ENCODE assay signal across 2 cellular contexts in the genomic region with DNA sequence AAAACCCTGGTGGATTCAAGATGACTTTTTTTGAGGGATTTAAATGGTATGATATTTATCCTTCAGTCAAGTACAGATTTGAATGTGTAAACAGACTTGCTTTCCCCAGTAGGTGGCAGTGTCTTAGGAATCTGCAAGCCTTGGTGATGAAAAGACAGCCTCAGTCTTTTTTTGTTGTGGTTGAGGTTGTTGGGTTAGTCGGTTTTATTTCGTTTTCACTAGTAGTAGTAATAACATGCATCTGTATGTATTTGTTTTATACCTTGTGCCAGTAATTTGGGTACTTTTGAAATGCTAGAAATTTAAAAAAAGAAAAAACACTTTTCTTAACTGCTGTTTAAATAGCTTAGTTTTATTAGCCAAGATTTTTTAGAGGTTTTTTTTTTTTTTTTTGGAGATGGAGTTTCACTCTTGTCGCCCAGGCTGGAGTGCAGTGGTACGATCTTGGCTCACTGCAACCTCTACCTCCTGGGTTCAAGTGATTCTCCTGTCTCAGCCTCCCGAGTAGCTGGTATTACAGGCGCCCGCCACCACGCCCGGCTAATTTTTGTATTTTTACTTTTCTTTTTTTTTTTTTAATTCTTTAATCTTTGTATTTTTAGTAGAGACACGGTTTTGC.
TF ChIP-seq lines count a peak whose summit lies in the region.

No MANE protein-coding gene starts in this region.

TF ChIP-seq in HCT116, 20 proteins besides CTCF, POLR2A, EP300 and RAD21:
- TF ChIP-seq CBX3 (IDR thresholded peaks at IDR 0.05; ENCODE audit: low read depth): peak; percentile 37; the same call in 1 of the 2 replicates
- TF ChIP-seq, protein P1, sequence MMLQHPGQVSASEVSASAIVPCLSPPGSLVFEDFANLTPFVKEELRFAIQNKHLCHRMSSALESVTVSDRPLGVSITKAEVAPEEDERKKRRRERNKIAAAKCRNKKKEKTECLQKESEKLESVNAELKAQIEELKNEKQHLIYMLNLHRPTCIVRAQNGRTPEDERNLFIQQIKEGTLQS (IDR thresholded peaks at IDR 0.05): no peak
TF ChIP-seq in HCT116: peak in this region for 1.

TF ChIP-seq in K562, 482 proteins besides CTCF, POLR2A, EP300 and RAD21:
- 0 out of 2 replicates have a peak, but pooled peaks have one; percentile 38 for TF ChIP-seq SMC3 (conservative IDR thresholded peaks at IDR 0.05; ENCODE audit: insufficient read depth, low read depth, low read length)
- TF ChIP-seq ZKSCAN3 (CRISPR knock-in tag; IDR thresholded peaks at IDR 0.05): no peak
- TF ChIP-seq, protein P2, sequence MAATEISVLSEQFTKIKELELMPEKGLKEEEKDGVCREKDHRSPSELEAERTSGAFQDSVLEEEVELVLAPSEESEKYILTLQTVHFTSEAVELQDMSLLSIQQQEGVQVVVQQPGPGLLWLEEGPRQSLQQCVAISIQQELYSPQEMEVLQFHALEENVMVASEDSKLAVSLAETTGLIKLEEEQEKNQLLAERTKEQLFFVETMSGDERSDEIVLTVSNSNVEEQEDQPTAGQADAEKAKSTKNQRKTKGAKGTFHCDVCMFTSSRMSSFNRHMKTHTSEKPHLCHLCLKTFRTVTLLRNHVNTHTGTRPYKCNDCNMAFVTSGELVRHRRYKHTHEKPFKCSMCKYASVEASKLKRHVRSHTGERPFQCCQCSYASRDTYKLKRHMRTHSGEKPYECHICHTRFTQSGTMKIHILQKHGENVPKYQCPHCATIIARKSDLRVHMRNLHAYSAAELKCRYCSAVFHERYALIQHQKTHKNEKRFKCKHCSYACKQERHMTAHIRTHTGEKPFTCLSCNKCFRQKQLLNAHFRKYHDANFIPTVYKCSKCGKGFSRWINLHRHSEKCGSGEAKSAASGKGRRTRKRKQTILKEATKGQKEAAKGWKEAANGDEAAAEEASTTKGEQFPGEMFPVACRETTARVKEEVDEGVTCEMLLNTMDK (IDR thresholded peaks at IDR 0.05; ENCODE audit: borderline replicate concordance, insufficient read depth, low read depth, low read length, poor library complexity, severe bottlenecking): peak; percentile 17
- 0 out of 4 replicates have a peak, but pooled peaks of 1 of the 2 experiments have one; percentile 5 for TF ChIP-seq FOXA3 (CRISPR knock-in tag; conservative IDR thresholded peaks at IDR 0.05 in 1 of 2, IDR thresholded peaks at IDR 0.05 in 1 of 2)
- peak; percentile 15 for TF ChIP-seq MEIS2 (IDR thresholded peaks at IDR 0.05; ENCODE audit: partially characterized antibody)
- TF ChIP-seq, protein P3, sequence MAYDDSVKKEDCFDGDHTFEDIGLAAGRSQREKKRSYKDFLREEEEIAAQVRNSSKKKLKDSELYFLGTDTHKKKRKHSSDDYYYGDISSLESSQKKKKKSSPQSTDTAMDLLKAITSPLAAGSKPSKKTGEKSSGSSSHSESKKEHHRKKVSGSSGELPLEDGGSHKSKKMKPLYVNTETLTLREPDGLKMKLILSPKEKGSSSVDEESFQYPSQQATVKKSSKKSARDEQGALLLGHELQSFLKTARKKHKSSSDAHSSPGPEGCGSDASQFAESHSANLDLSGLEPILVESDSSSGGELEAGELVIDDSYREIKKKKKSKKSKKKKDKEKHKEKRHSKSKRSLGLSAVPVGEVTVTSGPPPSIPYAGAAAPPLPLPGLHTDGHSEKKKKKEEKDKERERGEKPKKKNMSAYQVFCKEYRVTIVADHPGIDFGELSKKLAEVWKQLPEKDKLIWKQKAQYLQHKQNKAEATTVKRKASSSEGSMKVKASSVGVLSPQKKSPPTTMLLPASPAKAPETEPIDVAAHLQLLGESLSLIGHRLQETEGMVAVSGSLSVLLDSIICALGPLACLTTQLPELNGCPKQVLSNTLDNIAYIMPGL (CRISPR knock-in tag; IDR thresholded peaks at IDR 0.05): no peak
- TF ChIP-seq ZNF561 (CRISPR knock-in tag; conservative IDR thresholded peaks at IDR 0.05): no peak
- TF ChIP-seq, protein P4, sequence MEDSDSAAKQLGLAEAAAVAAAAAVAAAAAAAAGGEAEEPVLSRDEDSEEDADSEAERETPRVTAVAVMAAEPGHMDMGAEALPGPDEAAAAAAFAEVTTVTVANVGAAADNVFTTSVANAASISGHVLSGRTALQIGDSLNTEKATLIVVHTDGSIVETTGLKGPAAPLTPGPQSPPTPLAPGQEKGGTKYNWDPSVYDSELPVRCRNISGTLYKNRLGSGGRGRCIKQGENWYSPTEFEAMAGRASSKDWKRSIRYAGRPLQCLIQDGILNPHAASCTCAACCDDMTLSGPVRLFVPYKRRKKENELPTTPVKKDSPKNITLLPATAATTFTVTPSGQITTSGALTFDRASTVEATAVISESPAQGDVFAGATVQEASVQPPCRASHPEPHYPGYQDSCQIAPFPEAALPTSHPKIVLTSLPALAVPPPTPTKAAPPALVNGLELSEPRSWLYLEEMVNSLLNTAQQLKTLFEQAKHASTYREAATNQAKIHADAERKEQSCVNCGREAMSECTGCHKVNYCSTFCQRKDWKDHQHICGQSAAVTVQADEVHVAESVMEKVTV (CRISPR knock-in tag; IDR thresholded peaks at IDR 0.05): 0 out of 2 replicates have a peak, but pooled peaks have one; percentile 14
- TF ChIP-seq, protein P5, sequence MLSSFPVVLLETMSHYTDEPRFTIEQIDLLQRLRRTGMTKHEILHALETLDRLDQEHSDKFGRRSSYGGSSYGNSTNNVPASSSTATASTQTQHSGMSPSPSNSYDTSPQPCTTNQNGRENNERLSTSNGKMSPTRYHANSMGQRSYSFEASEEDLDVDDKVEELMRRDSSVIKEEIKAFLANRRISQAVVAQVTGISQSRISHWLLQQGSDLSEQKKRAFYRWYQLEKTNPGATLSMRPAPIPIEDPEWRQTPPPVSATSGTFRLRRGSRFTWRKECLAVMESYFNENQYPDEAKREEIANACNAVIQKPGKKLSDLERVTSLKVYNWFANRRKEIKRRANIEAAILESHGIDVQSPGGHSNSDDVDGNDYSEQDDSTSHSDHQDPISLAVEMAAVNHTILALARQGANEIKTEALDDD (IDR thresholded peaks at IDR 0.05): peak; percentile 79
